ENCODE assay signal across 16 cellular contexts in the genomic region with DNA sequence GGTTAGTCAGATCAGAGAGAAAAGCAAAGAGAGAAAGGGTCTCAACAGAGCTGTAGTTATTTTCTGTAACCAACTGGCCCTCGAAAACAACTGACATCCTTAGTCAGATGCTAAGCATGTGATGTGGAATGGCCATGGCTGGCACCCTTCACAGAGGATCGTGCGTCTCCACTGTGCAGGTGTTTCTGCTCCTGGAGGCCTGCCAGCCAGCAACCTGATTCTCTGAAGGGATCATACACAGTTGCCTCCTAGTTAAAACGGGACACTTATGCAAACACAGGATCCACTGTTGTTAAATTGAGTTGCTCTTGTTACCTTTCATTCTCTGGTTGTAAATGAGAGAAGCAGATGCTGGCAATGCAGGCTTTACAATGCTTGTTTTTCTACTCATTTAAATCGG.
DNase-seq lines count a peak whose midpoint lies in the region; ATAC-seq and TF ChIP-seq lines count a peak whose summit lies in the region.
"Had no signal": no experiment of that assay in that cellular context is flagged by ENCODE, and none has a peak within 500 bp of the region (broad histone marks: within the 10 kb centered on the region; RNA-seq: fewer than 3 reads in every experiment).

No MANE protein-coding gene starts in this region.

- TF ChIP-seq POLR2A in thyroid gland (IDR thresholded peaks at IDR 0.05) (no peak), esophagus squamous epithelium (IDR thresholded peaks at IDR 0.05) (no peak), right lobe of liver (IDR thresholded peaks at IDR 0.05) (no peak)

- no peaks in the 10 kb centered on the region for H3K9me3 ChIP-seq in thyroid gland
- peaks cover 0 to 7% (median 0%) of the 10 kb centered on the region in 3 donors for H3K9me3 ChIP-seq in esophagus squamous epithelium
- no peaks in the 10 kb centered on the region for H3K9me3 ChIP-seq in right lobe of liver
- H3K9me3 ChIP-seq: HAP-1, neutrophil had no signal

- no peak for ATAC-seq in right lobe of liver
- ATAC-seq: K562, Right ventricle myocardium inferior had no signal

- TF ChIP-seq CTCF in thyroid gland (IDR thresholded peaks at IDR 0.05) (no peak), dorsolateral prefrontal cortex (IDR thresholded peaks at IDR 0.05 in 54 of 56, conservative IDR thresholded peaks at IDR 0.05 in 2 of 56; ENCODE audit: low read depth in 1 of 56, partially characterized antibody in 56 of 56) (no peak), esophagus squamous epithelium (IDR thresholded peaks at IDR 0.05) (no peak), right lobe of liver (IDR thresholded peaks at IDR 0.05) (no peak)

- WGBS in thyroid gland, 2 donors: 31 to 45% methylated on average over 5 of the region's 5 CpGs
- 38 to 52% methylated on average over 5 of the region's 5 CpGs for WGBS in esophagus squamous epithelium, 2 donors
- 71% methylated on average over 2 of the region's 5 CpGs for WGBS in right lobe of liver (ENCODE audit: insufficient coverage, low coverage, low lambda C conversion rate, missing lambda C conversion rate)

- H3K4me3 ChIP-seq in thyroid gland (replicated peaks in 1 of 3) (no peak overlapping the region), dorsolateral prefrontal cortex (no peak overlapping the region), esophagus squamous epithelium (no peak overlapping the region), right lobe of liver (no peak overlapping the region)
- H3K4me3 ChIP-seq: HAP-1, K562, smooth muscle cell had no signal

- intact Hi-C loops in thyroid gland (cut with DNase I): no loop called here
- intact Hi-C loops in dorsolateral prefrontal cortex (cut with DNase I): no loop called here
- intact Hi-C loops in esophagus squamous epithelium (cut with DNase I): no loop called here
- intact Hi-C loops in right lobe of liver (cut with DNase I): no loop called here

- H3K27ac ChIP-seq in thyroid gland (no peak overlapping the region), dorsolateral prefrontal cortex (no peak overlapping the region), esophagus squamous epithelium (no peak overlapping the region), right lobe of liver (no peak overlapping the region)
- H3K27ac ChIP-seq: C4-2B, neutrophil had no signal

- H3K4me1 ChIP-seq in thyroid gland (no peaks in the 10 kb centered on the region), esophagus squamous epithelium (no peaks in the 10 kb centered on the region), right lobe of liver (no peaks in the 10 kb centered on the region)
- H3K4me1 ChIP-seq: HAP-1 had no signal

- H3K36me3 ChIP-seq in thyroid gland (no peaks in the 10 kb centered on the region), esophagus squamous epithelium (no peaks in the 10 kb centered on the region), right lobe of liver (no peaks in the 10 kb centered on the region)
- H3K36me3 ChIP-seq: HAP-1, neutrophil had no signal

- no peaks in the 10 kb centered on the region for H3K27me3 ChIP-seq in thyroid gland
- no peaks in the 10 kb centered on the region for H3K27me3 ChIP-seq in dorsolateral prefrontal cortex
- H3K27me3 ChIP-seq in esophagus squamous epithelium: no peaks in the 10 kb centered on the region
- no peaks in the 10 kb centered on the region for H3K27me3 ChIP-seq in right lobe of liver
- H3K27me3 ChIP-seq: neutrophil had no signal

- DNase-seq in NCI-H128 (lab: John Stamatoyannopoulos, UW; ENCODE audit: unreplicated experiment) (peak; percentile 88), NCI-H2171 treated with DMSO at 0.1 percent for 48 hours (lab: John Stamatoyannopoulos, UW) (peak; percentile 93), astrocyte of the hippocampus (ENCODE audit: low read depth, low spot score) (peak; percentile 1), thyroid gland (peak; percentile 62 to 74), dorsolateral prefrontal cortex (no peak), esophagus squamous epithelium (lab: John Stamatoyannopoulos, UW) (no peak), right lobe of liver (no peak)
- DNase-seq: activated CD4-positive, alpha-beta memory T cell treated with anti-CD3 and anti-CD28 coated beads for 36 hours; activated effector memory CD4-positive, alpha-beta T cell treated with Interleukin-2 at 50 U/mL for 16 hours; NCI-H524 treated with DMSO at 0.1 percent for 48 hours had no signal

Comparison
In these comparisons a context has a peak if more than half of its experiments do, and no peak if none do; other contexts are left out.
1. DNase-seq: peak in NCI-H128 (single experiment), NCI-H2171 treated with DMSO at 0.1 percent for 48 hours (single experiment), astrocyte of the hippocampus (single experiment) and thyroid gland (2 of 2); none in dorsolateral prefrontal cortex (0 of 10), esophagus squamous epithelium (single experiment) and right lobe of liver (0 of 3).